ENCODE assay signal across 17 cellular contexts in the genomic region with DNA sequence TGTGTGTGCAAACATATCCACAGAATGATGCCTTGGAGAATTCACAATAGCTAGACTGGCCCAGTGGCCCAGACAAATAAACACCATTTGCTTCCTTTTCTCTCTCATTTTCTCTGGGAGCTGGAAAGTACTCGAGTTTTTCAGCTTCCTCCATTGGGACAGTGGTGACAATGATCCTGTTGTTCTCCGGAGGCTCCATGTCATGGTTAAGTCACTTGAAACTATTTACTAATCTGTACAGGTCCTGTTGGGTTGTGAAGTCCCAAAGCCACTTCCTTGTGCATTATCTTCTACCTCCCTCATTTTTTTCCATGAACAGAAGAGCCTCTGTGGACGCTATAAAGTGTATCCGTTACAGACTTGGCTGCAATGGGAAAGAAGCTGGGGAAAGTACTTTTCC.
"Had no signal": no experiment of that assay in that cellular context is flagged by ENCODE, and none has a peak within 500 bp of the region (broad histone marks: within the 10 kb centered on the region; RNA-seq: fewer than 3 reads in every experiment).

No MANE protein-coding gene starts in this region.

- H3K4me1 Mint-ChIP-seq: activated CD4-positive, alpha-beta T cell treated with anti-CD3 and anti-CD28 coated beads, Interleukin-2, amount 10 ng/mL, durations not matched to agents 7 days and 5 days; nephron; stimulated activated naive CD8-positive, alpha-beta T cell treated with anti-CD3 and anti-CD28 coated beads, Interleukin-15, amount 100 ng/mL, for 72 hours had no signal

- H3K36me3 ChIP-seq: lower lobe of right lung, right atrium auricular region, suprapubic skin, transverse colon had no signal

- DNase-seq: activated CD4-positive, alpha-beta T cell treated with anti-CD3 and anti-CD28 coated beads, Interleukin-2, amount 10 ng/mL, durations not matched to agents 7 days and 5 days; activated CD8-positive, alpha-beta memory T cell treated with anti-CD3 and anti-CD28 coated beads, Interleukin-2, amount 50 U/mL, for 4 hours; activated effector memory CD4-positive, alpha-beta T cell treated with anti-CD3 and anti-CD28 coated beads, Interleukin-2, amount 50 U/mL, for 16 hours; activated T-cell treated with anti-CD3 and anti-CD28 coated beads, Interleukin-2, amount 50 U/mL, for 4 hours; effector memory CD8-positive, alpha-beta T cell; hippocampal formation; lower lobe of right lung; stimulated activated CD4-positive, alpha-beta T cell treated with anti-CD3 and anti-CD28 coated beads, Interleukin-2, amount 100 ng/mL, for 48 hours; stimulated activated naive CD8-positive, alpha-beta T cell treated with anti-CD3 and anti-CD28 coated beads, Interleukin-15, amount 100 ng/mL, for 72 hours; transverse colon had no signal

- H3K27me3 Mint-ChIP-seq: activated CD4-positive, alpha-beta T cell treated with anti-CD3 and anti-CD28 coated beads, Interleukin-2, amount 10 ng/mL, durations not matched to agents 7 days and 5 days; activated naive CD8-positive, alpha-beta T cell; stimulated activated naive CD8-positive, alpha-beta T cell treated with anti-CD3 and anti-CD28 coated beads, Interleukin-15, amount 100 ng/mL, for 72 hours had no signal

- H3K4me3 Mint-ChIP-seq: activated CD4-positive, alpha-beta T cell treated with anti-CD3 and anti-CD28 coated beads, Interleukin-2, amount 10 ng/mL, durations not matched to agents 7 days and 5 days; activated naive CD8-positive, alpha-beta T cell; activated T-cell treated with anti-CD3 and anti-CD28 coated beads, Interleukin-2, amount 50 U/mL, for 4 hours; effector memory CD8-positive, alpha-beta T cell; nephron; stimulated activated naive CD8-positive, alpha-beta T cell treated with anti-CD3 and anti-CD28 coated beads, Interleukin-15, amount 100 ng/mL, for 72 hours; T-helper 1 cell treated with Interleukin-12 subunit alpha and Interleukin-12 subunit beta and Interleukin-4 antibody, amounts not matched to agents 30 μg/mL and 1 μg/mL, for 36 hours had no signal

- H3K4me1 ChIP-seq: lower lobe of right lung, right atrium auricular region, suprapubic skin, transverse colon had no signal

- H3K27me3 ChIP-seq: right atrium auricular region, suprapubic skin, transverse colon had no signal

- H3K27ac Mint-ChIP-seq: activated CD4-positive, alpha-beta T cell treated with anti-CD3 and anti-CD28 coated beads, Interleukin-2, amount 10 ng/mL, durations not matched to agents 7 days and 5 days; activated naive CD8-positive, alpha-beta T cell; effector memory CD8-positive, alpha-beta T cell; nephron; stimulated activated naive CD8-positive, alpha-beta T cell treated with anti-CD3 and anti-CD28 coated beads, Interleukin-15, amount 100 ng/mL, for 72 hours; T-helper 1 cell treated with Interleukin-12 subunit alpha and Interleukin-12 subunit beta and Interleukin-4 antibody, amounts not matched to agents 30 μg/mL and 1 μg/mL, for 36 hours had no signal

- H3K9me3 Mint-ChIP-seq: activated T-cell treated with anti-CD3 and anti-CD28 coated beads, Interleukin-2, amount 50 U/mL, for 4 hours; effector memory CD8-positive, alpha-beta T cell; nephron; stimulated activated naive CD8-positive, alpha-beta T cell treated with anti-CD3 and anti-CD28 coated beads, Interleukin-15, amount 100 ng/mL, for 72 hours; T-helper 1 cell treated with Interleukin-12 subunit alpha and Interleukin-12 subunit beta and Interleukin-4 antibody, amounts not matched to agents 30 μg/mL and 1 μg/mL, for 36 hours had no signal

- H3K4me3 ChIP-seq: lower lobe of right lung, right atrium auricular region, skin epidermis, suprapubic skin, transverse colon had no signal

- H3K27ac ChIP-seq: lower lobe of right lung, right atrium auricular region, skin epidermis, suprapubic skin, transverse colon had no signal

- H3K9me3 ChIP-seq: lower lobe of right lung, right atrium auricular region, suprapubic skin, transverse colon had no signal

- ATAC-seq: activated CD4-positive, CD25-positive, alpha-beta regulatory T cell treated with anti-CD3 and anti-CD28 coated beads, Interleukin-2, amount 50 U/mL, for 24 hours; activated T-cell treated with anti-CD3 and anti-CD28 coated beads, Interleukin-2, amount 50 U/mL, for 4 hours; effector memory CD8-positive, alpha-beta T cell; lower lobe of right lung; stimulated activated naive CD8-positive, alpha-beta T cell treated with anti-CD3 and anti-CD28 coated beads, Interleukin-15, amount 100 ng/mL, for 72 hours had no signal
